In genomic region chr12:22268406-22268805, GRCh38 we compare ENCODE assay signal across 20 cellular contexts.
"Had no signal": no experiment of that assay in that cellular context is flagged by ENCODE, and none has a peak within 500 bp of the region (broad histone marks: within the 10 kb centered on the region; RNA-seq: fewer than 3 reads in every experiment).

No MANE protein-coding gene starts in this region.

- H3K9me3 Mint-ChIP-seq: activated B cell treated with CpG ODN at 0.5 μM for 24 hours; activated CD4-positive, alpha-beta memory T cell treated with anti-CD3 and anti-CD28 coated beads for 36 hours; activated naive CD8-positive, alpha-beta T cell treated with anti-CD3 and anti-CD28 coated beads, Interleukin-2, amount 10 ng/mL, durations not matched to agents 7 days and 5 days; stimulated activated naive CD8-positive, alpha-beta T cell treated with anti-CD3 and anti-CD28 coated beads, Interleukin-15, amount 100 ng/mL, for 72 hours; T-helper 1 cell treated with Interleukin-12 subunit alpha and Interleukin-12 subunit beta and Interleukin-4 antibody, amounts not matched to agents 30 μg/mL and 1 μg/mL, for 36 hours had no signal

- DNase-seq: activated B cell treated with CpG ODN at 0.5 μM for 24 hours; activated CD4-positive, alpha-beta memory T cell treated with anti-CD3 and anti-CD28 coated beads for 36 hours; activated CD4-positive, alpha-beta T cell treated with anti-CD3 and anti-CD28 coated beads for 4 hours; activated CD8-positive, alpha-beta memory T cell treated with anti-CD3 and anti-CD28 coated beads, Interleukin-2, amount 10 ng/mL, durations not matched to agents 7 days and 5 days; activated gamma-delta T cell; activated naive CD8-positive, alpha-beta T cell treated with anti-CD3 and anti-CD28 coated beads, Interleukin-2, amount 10 ng/mL, durations not matched to agents 7 days and 5 days; activated T-cell treated with anti-CD3 and anti-CD28 coated beads for 4 hours; amniotic stem cell; cerebellar nuclear complex; endodermal cell; head of caudate nucleus; mesendoderm; mucosa of descending colon; occipital lobe; right lobe of liver; stimulated activated CD4-positive, alpha-beta T cell treated with anti-CD3 and anti-CD28 coated beads, Interleukin-1b, Interleukin-23, amount 100 ng/mL, for 48 hours; stimulated activated naive CD8-positive, alpha-beta T cell treated with anti-CD3 and anti-CD28 coated beads, Interleukin-15, amount 100 ng/mL, for 72 hours; T1000 had no signal

- H3K4me3 Mint-ChIP-seq: activated B cell treated with CpG ODN at 0.5 μM for 24 hours; activated CD4-positive, alpha-beta memory T cell treated with anti-CD3 and anti-CD28 coated beads for 36 hours; activated CD8-positive, alpha-beta memory T cell treated with anti-CD3 and anti-CD28 coated beads, Interleukin-2, amount 10 ng/mL, durations not matched to agents 7 days and 5 days; activated naive CD8-positive, alpha-beta T cell treated with anti-CD3 and anti-CD28 coated beads, Interleukin-2, amount 10 ng/mL, durations not matched to agents 7 days and 5 days; endodermal cell; T-helper 1 cell treated with Interleukin-12 subunit alpha and Interleukin-12 subunit beta and Interleukin-4 antibody, amounts not matched to agents 30 μg/mL and 1 μg/mL, for 36 hours had no signal

- H3K27ac Mint-ChIP-seq: activated B cell treated with CpG ODN at 0.5 μM for 24 hours; activated CD4-positive, alpha-beta memory T cell treated with anti-CD3 and anti-CD28 coated beads for 36 hours; activated CD8-positive, alpha-beta memory T cell treated with anti-CD3 and anti-CD28 coated beads, Interleukin-2, amount 10 ng/mL, durations not matched to agents 7 days and 5 days; activated naive CD8-positive, alpha-beta T cell treated with anti-CD3 and anti-CD28 coated beads, Interleukin-2, amount 10 ng/mL, durations not matched to agents 7 days and 5 days; endodermal cell; stimulated activated naive CD8-positive, alpha-beta T cell treated with anti-CD3 and anti-CD28 coated beads, Interleukin-15, amount 100 ng/mL, for 72 hours; T-helper 1 cell treated with Interleukin-12 subunit alpha and Interleukin-12 subunit beta and Interleukin-4 antibody, amounts not matched to agents 30 μg/mL and 1 μg/mL, for 36 hours had no signal

- H3K4me1 Mint-ChIP-seq: activated CD8-positive, alpha-beta memory T cell treated with anti-CD3 and anti-CD28 coated beads, Interleukin-2, amount 10 ng/mL, durations not matched to agents 7 days and 5 days had no signal

- ATAC-seq: activated CD8-positive, alpha-beta memory T cell treated with anti-CD3 and anti-CD28 coated beads, Interleukin-2, amount 10 ng/mL, durations not matched to agents 7 days and 5 days; gastroesophageal sphincter; mucosa of descending colon; right lobe of liver; stimulated activated naive CD8-positive, alpha-beta T cell treated with anti-CD3 and anti-CD28 coated beads, Interleukin-15, amount 100 ng/mL, for 72 hours had no signal

- H3K36me3 Mint-ChIP-seq: activated CD4-positive, alpha-beta memory T cell treated with anti-CD3 and anti-CD28 coated beads for 36 hours; activated naive CD8-positive, alpha-beta T cell treated with anti-CD3 and anti-CD28 coated beads, Interleukin-2, amount 10 ng/mL, durations not matched to agents 7 days and 5 days had no signal

- H3K27me3 Mint-ChIP-seq: activated CD4-positive, alpha-beta memory T cell treated with anti-CD3 and anti-CD28 coated beads for 36 hours; activated CD8-positive, alpha-beta memory T cell treated with anti-CD3 and anti-CD28 coated beads, Interleukin-2, amount 10 ng/mL, durations not matched to agents 7 days and 5 days had no signal
